ENCODE assay signal across 16 cellular contexts in the genomic region with DNA sequence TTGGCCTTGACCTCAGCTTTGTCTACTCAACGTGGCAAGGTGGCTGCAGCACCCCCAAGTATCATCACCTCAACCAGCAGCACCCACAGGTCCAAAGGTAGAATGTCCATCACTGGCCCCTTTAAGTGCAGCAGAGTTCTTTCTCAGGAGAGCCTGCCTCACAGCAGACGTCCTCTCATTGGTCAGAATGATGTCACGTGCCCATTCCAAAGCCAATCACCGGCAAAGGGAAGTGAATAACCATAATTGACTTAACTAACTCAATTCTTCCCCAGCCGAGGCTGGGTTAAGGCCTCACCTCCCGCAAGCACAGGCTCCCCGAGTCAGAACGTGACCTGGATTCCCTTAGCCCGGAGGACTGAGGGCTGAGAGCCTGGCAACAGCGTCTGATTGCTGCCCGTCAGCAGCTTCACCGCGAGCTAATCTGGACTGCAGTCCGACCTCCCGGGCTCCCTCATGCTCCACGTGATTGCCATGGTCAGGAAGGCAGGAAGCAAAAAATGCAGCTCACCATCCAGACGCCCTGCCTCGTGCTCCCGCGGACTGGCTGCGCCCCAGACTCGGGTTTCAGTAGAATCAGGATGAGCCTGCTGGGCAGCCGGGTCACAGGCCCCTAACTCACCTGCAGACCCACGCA.
DNase-seq lines count a peak whose midpoint lies in the region; ATAC-seq and TF ChIP-seq lines count a peak whose summit lies in the region.
"Had no signal": no experiment of that assay in that cellular context is flagged by ENCODE, and none has a peak within 500 bp of the region (broad histone marks: within the 10 kb centered on the region; RNA-seq: fewer than 3 reads in every experiment).

No MANE protein-coding gene starts in this region.

- H3K4me3 ChIP-seq in SK-N-SH (ENCODE audit: low read depth in 2 of 2, low read length in 1 of 2) (no peak overlapping the region; a peak in 1 of 4 replicates), mesendoderm (ENCODE audit: low read length) (no peak overlapping the region), thyroid gland (replicated peaks in 1 of 3) (no peak overlapping the region), left lung (no peak overlapping the region)
- H3K4me3 ChIP-seq: esophagus squamous epithelium, SJSA1 had no signal

- H3K56ac ChIP-seq in mesendoderm (ENCODE audit: low read length): no peak overlapping the region

- TF ChIP-seq CTCF in SK-N-SH (IDR thresholded peaks at IDR 0.05) (no peak), thyroid gland (IDR thresholded peaks at IDR 0.05) (no peak), left lung (IDR thresholded peaks at IDR 0.05) (no peak)

- H2BK5ac ChIP-seq in mesendoderm (ENCODE audit: low read length): no peak overlapping the region

- CTCF ChIA-PET in SK-N-SH (lab: Yijun Ruan, JAX): interaction anchor here (0.8 to 1.5 kb wide), 4 partner anchors 10 to 265 kb away, joined by 3 to 6 read pairs (median 4); no protein-coding TSS in a partner anchor

- TF ChIP-seq POLR2A in thyroid gland (IDR thresholded peaks at IDR 0.05): no peak

- H3F3A ChIP-seq in SK-N-SH (replicated peaks; ENCODE audit: insufficient read depth): no peaks in the 10 kb centered on the region

- POLR2A ChIA-PET in SK-N-SH (lab: Yijun Ruan, JAX): no interaction called here

- no peak overlapping the region for H2BK15ac ChIP-seq in mesendoderm (replicated peaks; ENCODE audit: low read depth)

- H3K18ac ChIP-seq in mesendoderm (ENCODE audit: low read length): no peak overlapping the region

- 11% methylated on average over 6 of the region's 24 CpGs for WGBS in SK-N-SH (ENCODE audit: low lambda C conversion rate)
- no CpG with 5 or more reads among the region's 24 CpGs for WGBS in mesendoderm (ENCODE audit: extremely low coverage, insufficient coverage, low lambda C conversion rate)
- WGBS in thyroid gland, 2 donors: 59 to 64% methylated on average over 10 to 21 of the region's 24 CpGs

- H3K4ac ChIP-seq in mesendoderm (ENCODE audit: low read depth, low read length): no peak overlapping the region

- H2AK5ac ChIP-seq in mesendoderm (ENCODE audit: low read length): no peak overlapping the region

- H4K8ac ChIP-seq in mesendoderm (ENCODE audit: low read depth, low read length): no peak overlapping the region

- no peak overlapping the region for H4K5ac ChIP-seq in mesendoderm (ENCODE audit: low read length)

- DNase-seq in SK-N-SH (peak; percentile 49), epidermal melanocyte (ENCODE audit: insufficient read length, low spot score) (peak; percentile 74), mesendoderm (peak; percentile 37), thyroid gland (peak; percentile 18 to 23), left lung (no peak)
- DNase-seq: activated B cell treated with CpG ODN at 0.5 μM for 24 hours; activated T-cell treated with anti-CD3 and anti-CD28 coated beads, Interleukin-2, amount 50 U/mL, for 72 hours; brain microvascular endothelial cell; DMS79 treated with DMSO at 0.1 percent for 48 hours; esophagus squamous epithelium; NCI-H510A treated with DMSO at 0.1 percent for 48 hours; stimulated activated CD4-positive, alpha-beta T cell treated with anti-CD3 and anti-CD28 coated beads, Interleukin-4, amount 100 ng/mL, for 24 hours had no signal

- H3K79me1 ChIP-seq in mesendoderm (ENCODE audit: low read length): no peaks in the 10 kb centered on the region

- H3K9me3 ChIP-seq in SK-N-SH: no peaks in the 10 kb centered on the region
- no peaks in the 10 kb centered on the region for H3K9me3 ChIP-seq in thyroid gland
- H3K9me3 ChIP-seq in left lung: no peaks in the 10 kb centered on the region
- H3K9me3 ChIP-seq: esophagus squamous epithelium had no signal

- H3K9me2 ChIP-seq in SK-N-SH: no peaks in the 10 kb centered on the region

- H3K9ac ChIP-seq in SK-N-SH (no peak overlapping the region), mesendoderm (ENCODE audit: low read length) (no peak overlapping the region)

- H3K79me2 ChIP-seq in SK-N-SH (ENCODE audit: insufficient read depth) (no peaks in the 10 kb centered on the region), mesendoderm (ENCODE audit: control insufficient read depth, insufficient read depth, low read length) (no peaks in the 10 kb centered on the region)

- no peak for ATAC-seq in SK-N-SH treated with all-trans-retinoic acid at 6 μM for 48 hours
- ATAC-seq in GM19324 (IDR thresholded peaks at IDR 0.05; ENCODE audit: low FRiP score, unreplicated experiment): no peak
- no peak for ATAC-seq in HG03045 (IDR thresholded peaks at IDR 0.05; ENCODE audit: unreplicated experiment)
- no peak for ATAC-seq in left lung
- ATAC-seq: activated T-cell treated with anti-CD3 and anti-CD28 coated beads, Interleukin-2, amount 50 U/mL, for 72 hours had no signal

- H3K23ac ChIP-seq in mesendoderm (ENCODE audit: low read length): no peak overlapping the region

- no peaks in the 10 kb centered on the region; a peak in 1 of 4 replicates for H3K4me1 ChIP-seq in SK-N-SH (ENCODE audit: control insufficient read depth in 1 of 2, insufficient read depth in 2 of 2, low read depth in 1 of 2, low read length in 1 of 2)
- H3K4me1 ChIP-seq in mesendoderm (ENCODE audit: control insufficient read depth, low read depth, low read length): no peaks in the 10 kb centered on the region
- H3K4me1 ChIP-seq in thyroid gland: no peaks in the 10 kb centered on the region
- no peaks in the 10 kb centered on the region for H3K4me1 ChIP-seq in left lung
- H3K4me1 ChIP-seq: SJSA1 had no signal

- H4K20me1 ChIP-seq in SK-N-SH (ENCODE audit: insufficient read depth): no peaks in the 10 kb centered on the region

- H3K4me2 ChIP-seq in SK-N-SH (no peak overlapping the region), mesendoderm (ENCODE audit: low read length) (no peak overlapping the region)

- no peak overlapping the region for H2BK120ac ChIP-seq in mesendoderm (ENCODE audit: low read depth, low read length)

- H2AFZ ChIP-seq in SK-N-SH (ENCODE audit: low read depth): no peak overlapping the region

- intact Hi-C loops in thyroid gland (cut with DNase I): no loop called here
- intact Hi-C loops in left lung (cut with DNase I): no loop called here

- no peaks in the 10 kb centered on the region for H3K36me3 ChIP-seq in SK-N-SH (replicated peaks in 1 of 2; ENCODE audit: control insufficient read depth in 1 of 2, insufficient read depth in 2 of 2, low read length in 1 of 2)
- no peaks in the 10 kb centered on the region for H3K36me3 ChIP-seq in mesendoderm (ENCODE audit: control insufficient read depth, insufficient read depth, low read length)
- H3K36me3 ChIP-seq in thyroid gland: no peaks in the 10 kb centered on the region
- no peaks in the 10 kb centered on the region for H3K36me3 ChIP-seq in left lung
- H3K36me3 ChIP-seq: brain microvascular endothelial cell, esophagus squamous epithelium, SJSA1 had no signal

- no peak for TF ChIP-seq RAD21 in SK-N-SH (IDR thresholded peaks at IDR 0.05; ENCODE audit: low read length)

- H3K27me3 ChIP-seq in SK-N-SH (ENCODE audit: insufficient read depth): no peaks in the 10 kb centered on the region
- no peaks in the 10 kb centered on the region for H3K27me3 ChIP-seq in mesendoderm (ENCODE audit: insufficient read depth, low read length, poor library complexity)
- H3K27me3 ChIP-seq in thyroid gland: no peaks in the 10 kb centered on the region
- peaks cover 0 to 8% of the 10 kb centered on the region in 2 donors for H3K27me3 ChIP-seq in left lung
- H3K27me3 ChIP-seq: brain microvascular endothelial cell, esophagus squamous epithelium, SJSA1 had no signal

- TF ChIP-seq EP300 in SK-N-SH (IDR thresholded peaks at IDR 0.05; ENCODE audit: borderline replicate concordance in 1 of 2, low read depth in 1 of 2, low read length in 1 of 2): no peak

- no peak overlapping the region for H3K27ac ChIP-seq in SK-N-SH (ENCODE audit: low read depth in 2 of 2, low read length in 1 of 2)
- no peak overlapping the region for H3K27ac ChIP-seq in mesendoderm (ENCODE audit: low read depth, low read length)
- no peak overlapping the region for H3K27ac ChIP-seq in thyroid gland
- H3K27ac ChIP-seq in left lung: no peak overlapping the region
- H3K27ac ChIP-seq: brain microvascular endothelial cell, esophagus squamous epithelium, SJSA1 had no signal

TF ChIP-seq in SK-N-SH, 30 proteins besides CTCF, POLR2A, EP300 and RAD21 (continues in another document):
- TF ChIP-seq RCOR1 (IDR thresholded peaks at IDR 0.05; ENCODE audit: low read length) (no peak), MXI1 (IDR thresholded peaks at IDR 0.05; ENCODE audit: low read depth, low read length) (no peak), SMC3 (IDR thresholded peaks at IDR 0.05; ENCODE audit: low read depth, low read length) (no peak), FOXJ3 (CRISPR knock-in tag; IDR thresholded peaks at IDR 0.05) (no peak), NFIC (IDR thresholded peaks at IDR 0.05; ENCODE audit: borderline replicate concordance) (no peak), ELF1 (IDR thresholded peaks at IDR 0.05) (no peak), SIN3A (IDR thresholded peaks at IDR 0.05; ENCODE audit: borderline replicate concordance, low read depth, low read length) (no peak), TEAD4 (IDR thresholded peaks at IDR 0.05; ENCODE audit: borderline replicate concordance, insufficient read depth) (no peak), MEF2A (IDR thresholded peaks at IDR 0.05; ENCODE audit: borderline replicate concordance, low read depth) (no peak), JUND (IDR thresholded peaks at IDR 0.05) (no peak), GABPA (IDR thresholded peaks at IDR 0.05; ENCODE audit: low read depth) (no peak), TCF12 (IDR thresholded peaks at IDR 0.05) (no peak), FOXM1 (IDR thresholded peaks at IDR 0.05; ENCODE audit: low read depth) (no peak)

TF ChIP-seq in SK-N-SH treated with all-trans-retinoic acid at 6 μM for 48 hours, 23 proteins besides CTCF, POLR2A, EP300 and RAD21:
- TF ChIP-seq ZNF8 (CRISPR knock-in tag; IDR thresholded peaks at IDR 0.05) (no peak), GLIS3 (CRISPR knock-in tag; IDR thresholded peaks at IDR 0.05) (no peak), ZNF70 (CRISPR knock-in tag; IDR thresholded peaks at IDR 0.05) (no peak), ESRRG (CRISPR knock-in tag; IDR thresholded peaks at IDR 0.05) (no peak), CSDC2 (CRISPR knock-in tag; IDR thresholded peaks at IDR 0.05) (no peak), BACH2 (CRISPR knock-in tag; IDR thresholded peaks at IDR 0.05; ENCODE audit: borderline replicate concordance) (no peak)
- TF ChIP-seq, protein P1, sequence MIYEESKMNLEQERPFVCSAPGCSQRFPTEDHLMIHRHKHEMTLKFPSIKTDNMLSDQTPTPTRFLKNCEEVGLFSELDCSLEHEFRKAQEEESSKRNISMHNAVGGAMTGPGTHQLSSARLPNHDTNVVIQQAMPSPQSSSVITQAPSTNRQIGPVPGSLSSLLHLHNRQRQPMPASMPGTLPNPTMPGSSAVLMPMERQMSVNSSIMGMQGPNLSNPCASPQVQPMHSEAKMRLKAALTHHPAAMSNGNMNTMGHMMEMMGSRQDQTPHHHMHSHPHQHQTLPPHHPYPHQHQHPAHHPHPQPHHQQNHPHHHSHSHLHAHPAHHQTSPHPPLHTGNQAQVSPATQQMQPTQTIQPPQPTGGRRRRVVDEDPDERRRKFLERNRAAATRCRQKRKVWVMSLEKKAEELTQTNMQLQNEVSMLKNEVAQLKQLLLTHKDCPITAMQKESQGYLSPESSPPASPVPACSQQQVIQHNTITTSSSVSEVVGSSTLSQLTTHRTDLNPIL (CRISPR knock-in tag; IDR thresholded peaks at IDR 0.05; ENCODE audit: low read depth): no peak
TF ChIP-seq in SK-N-SH treated with all-trans-retinoic acid at 6 μM for 48 hours: peak in this region for 0.

Comparison
In these comparisons a context has a peak if more than half of its experiments do, and no peak if none do; other contexts are left out.
1. DNase-seq: peak in SK-N-SH (single experiment), epidermal melanocyte (single experiment), mesendoderm (single experiment) and thyroid gland (2 of 2); none in left lung (0 of 2).